8 cellular contexts compared by ENCODE assay signal in the genomic region with DNA sequence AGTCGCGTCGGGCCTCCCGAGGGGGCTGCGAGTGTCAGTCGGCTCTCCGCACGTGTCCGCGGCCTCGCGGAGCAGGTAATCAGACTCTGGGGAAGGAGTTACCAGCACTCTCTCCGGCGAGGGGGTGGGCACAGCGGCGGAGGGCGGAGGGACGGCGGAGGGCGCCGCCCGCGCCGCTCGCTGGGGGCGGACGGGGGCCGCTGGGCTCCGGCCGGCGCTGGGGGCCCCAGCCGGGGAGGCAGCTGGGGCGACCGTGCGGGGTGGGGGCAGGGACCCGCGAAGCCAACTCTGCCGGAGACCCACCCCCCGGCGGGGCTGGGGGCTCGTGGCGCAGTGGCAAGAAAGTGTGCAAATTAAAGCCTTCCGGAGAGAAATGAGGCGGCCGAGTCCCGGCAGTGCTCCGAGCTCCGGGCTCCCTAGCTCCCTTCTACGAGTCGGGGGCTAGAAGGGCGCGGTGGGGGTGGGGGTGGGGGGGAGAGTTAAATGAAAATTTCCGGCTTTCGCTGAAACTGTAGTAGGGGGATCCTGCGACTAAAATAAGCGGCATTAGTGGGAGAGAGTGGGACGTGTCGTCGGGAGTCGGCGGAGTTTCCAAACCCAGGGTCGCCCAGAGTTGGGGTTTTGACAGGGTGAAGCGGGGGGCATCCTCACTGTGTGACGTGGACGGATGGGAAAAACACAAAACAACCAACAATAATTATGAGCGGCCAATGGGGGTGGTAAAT. TPM values are rescaled to one million over a fixed set of nuclear protein-coding genes. Genes with fewer than 3 reads are reported as not detected.
DNase-seq lines count a peak whose midpoint lies in the region; ATAC-seq and TF ChIP-seq lines count a peak whose summit lies in the region.

Gene CDK6, minus strand, starts transcription at position 85 of the 725 bp plus-strand sequence. CDS start 3,250 bp downstream, outside the sequence.

- H3K9me3 ChIP-seq in HCT116 (ENCODE audit: control insufficient read depth in 1 of 2, insufficient read depth in 1 of 2, low read depth in 1 of 2, low read length in 2 of 2) (no peaks in the 10 kb centered on the region), mesodermal cell (ENCODE audit: control insufficient read depth, low read length) (no peaks in the 10 kb centered on the region)
- H3K9me3 ChIP-seq in effector memory CD4-positive, alpha-beta T cell (ENCODE audit: control insufficient read depth, low read length) = no peaks in the 10 kb centered on the region

- peak within 1 kb of the TSS; percentile 83 for H2AFZ ChIP-seq in HCT116 (ENCODE audit: low read depth, low read length, poor library complexity, severe bottlenecking)

- H3K27ac ChIP-seq in HCT116 (ENCODE audit: low read depth, low read length) (peak within 1 kb of the TSS; percentile 53), mesodermal cell (ENCODE audit: low read depth, low read length, severe bottlenecking) (peak within 1 kb of the TSS; percentile 96)
- H3K27ac ChIP-seq in effector memory CD4-positive, alpha-beta T cell (ENCODE audit: insufficient read depth, low read length, poor library complexity, severe bottlenecking) = peak within 1 kb of the TSS; percentile 80

- no peaks in the 10 kb centered on the region for H3K27me3 ChIP-seq in HCT116 (ENCODE audit: insufficient read depth, low read length)
- H3K27me3 ChIP-seq in effector memory CD4-positive, alpha-beta T cell (replicated peaks; ENCODE audit: control insufficient read depth, insufficient read depth, low read length, poor library complexity, severe bottlenecking) = no peaks in the 10 kb centered on the region

- no peaks in the 10 kb centered on the region; a peak in 1 of 4 replicates for H3K36me3 ChIP-seq in HCT116 (ENCODE audit: control insufficient read depth in 1 of 2, insufficient read depth in 2 of 2, low read length in 2 of 2)
- H3K36me3 ChIP-seq in effector memory CD4-positive, alpha-beta T cell (ENCODE audit: control insufficient read depth, insufficient read depth, low read length) = no peaks in the 10 kb centered on the region
- peaks cover 5% of the 10 kb centered on the region for H3K36me3 ChIP-seq in mesodermal cell (ENCODE audit: control insufficient read depth, insufficient read depth, low read length)

- BruUV-seq in HCT116 (replicated peaks; lab: Mats Ljungman, UMichigan) = no TSS peak

- POLR2A ChIA-PET in HCT116 (lab: Charles Lee) = no interaction called here

- no peaks in the 10 kb centered on the region for H3K9me2 ChIP-seq in HCT116 (ENCODE audit: insufficient read depth)

- intact Hi-C loops in HCT116 (cut with micrococcal nuclease) = loop anchor here (2.0 to 5.0 kb wide), 2 partner anchors 206 to 218 kb away; no protein-coding TSS in a partner anchor

- no peaks in the 10 kb centered on the region for H4K20me1 ChIP-seq in HCT116 (ENCODE audit: insufficient read depth)

- H3K4me2 ChIP-seq in HCT116 (ENCODE audit: low read length) = peak within 1 kb of the TSS; percentile 99

- DNase-seq in HCT116 (ENCODE audit: low read depth, low spot score) (no peak), NCI-H2227 (lab: John Stamatoyannopoulos, UW; ENCODE audit: unreplicated experiment) (peak; percentile 77), SHP77 treated with DMSO at 0.1 percent for 48 hours (lab: John Stamatoyannopoulos, UW) (no peak)
- peak; percentile 71 to 76 for DNase-seq in activated CD4-positive, alpha-beta T cell treated with anti-CD3 and anti-CD28 coated beads, Interleukin-2, amount 50 U/mL, for 48 hours
- DNase-seq in effector memory CD4-positive, alpha-beta T cell = peak; percentile 37 to 53 (median 41)
- peak; percentile 43 to 44 for DNase-seq in stimulated activated CD8-positive, alpha-beta memory T cell treated with anti-CD3 and anti-CD28 coated beads, Interleukin-4, amount 100 ng/mL, for 4 hours (ENCODE audit: low read depth in 2 of 2, low spot score in 1 of 2)

- WGBS in mesodermal cell (ENCODE audit: insufficient coverage in 2 of 2), 2 experiments = 0% methylated on average over 29 to 37 of the region's 66 CpGs

- H3K4me1 ChIP-seq in HCT116 (ENCODE audit: control insufficient read depth in 1 of 2, insufficient read depth in 2 of 2, low read length in 2 of 2) (peaks cover 11 to 31% of the 10 kb centered on the region in 2 experiments), mesodermal cell (ENCODE audit: control insufficient read depth, insufficient read depth, low read length, poor library complexity, severe bottlenecking) (peaks cover 8% of the 10 kb centered on the region)
- H3K4me1 ChIP-seq in effector memory CD4-positive, alpha-beta T cell (ENCODE audit: control insufficient read depth, insufficient read depth, low read length, poor library complexity, severe bottlenecking) = peaks cover 13% of the 10 kb centered on the region

- TF ChIP-seq RAD21 in HCT116 (IDR thresholded peaks at IDR 0.05; ENCODE audit: low read depth) = no peak

- H3K9ac ChIP-seq in HCT116 (ENCODE audit: low read length) = peak within 1 kb of the TSS; percentile 82

- TF ChIP-seq CTCF in HCT116 (IDR thresholded peaks at IDR 0.05 in 2 of 3, conservative IDR thresholded peaks at IDR 0.05 in 1 of 3; ENCODE audit: borderline replicate concordance in 1 of 3, insufficient read depth in 1 of 3, low read depth in 2 of 3, low read length in 2 of 3) = no peak

- no peak for TF ChIP-seq POLR2A in HCT116 (IDR thresholded peaks at IDR 0.05; ENCODE audit: borderline replicate concordance, extremely low read depth, insufficient read depth, insufficient read length)

- ATAC-seq in HCT116 = peak; percentile 56

- RAD21 ChIA-PET in HCT116 (lab: Charles Lee; ENCODE audit: low non-redundant PET in 1 of 2, low total read pairs in 2 of 2, uncharacterized antibody in 2 of 2, unreplicated experiment in 2 of 2) = no interaction called here

- H3K79me2 ChIP-seq in HCT116 (ENCODE audit: insufficient read depth, low read length) = peaks cover 39% of the 10 kb centered on the region

- H3K4me3 ChIP-seq in GM08714 (ENCODE audit: low read length) = peak within 1 kb of the TSS; percentile 73
- peak within 1 kb of the TSS; percentile 65 to 77 for H3K4me3 ChIP-seq in HCT116 (replicated peaks in 1 of 2; ENCODE audit: low read depth in 1 of 2, low read length in 2 of 2)
- H3K4me3 ChIP-seq in effector memory CD4-positive, alpha-beta T cell (ENCODE audit: insufficient read depth, low read depth, low read length, poor library complexity, severe bottlenecking) = peak within 1 kb of the TSS; percentile 96
- H3K4me3 ChIP-seq in mesodermal cell (ENCODE audit: extremely low read depth, insufficient read depth, low read length, poor library complexity, severe bottlenecking) = peak within 1 kb of the TSS; percentile 76

- CTCF ChIA-PET in HCT116 (lab: Charles Lee) = no interaction called here

TF ChIP-seq in HCT116, 20 proteins besides CTCF, POLR2A, EP300 and RAD21 (continues in another document):
- TF ChIP-seq EGR1 (IDR thresholded peaks at IDR 0.05; ENCODE audit: low read depth) = no peak
- TF ChIP-seq CEBPB (IDR thresholded peaks at IDR 0.05; ENCODE audit: low read depth) = no peak
- TF ChIP-seq SIN3A (IDR thresholded peaks at IDR 0.05; ENCODE audit: low read depth) = peak; percentile 47; the same call in 1 of the 2 replicates
- no peak for TF ChIP-seq EZH2phosphoT487 (IDR thresholded peaks at IDR 0.05; ENCODE audit: borderline replicate concordance)
- no peak for TF ChIP-seq ELF1 (IDR thresholded peaks at IDR 0.05; ENCODE audit: borderline replicate concordance, low read depth)
- TF ChIP-seq JUND (IDR thresholded peaks at IDR 0.05) = no peak
- TF ChIP-seq, protein P1, sequence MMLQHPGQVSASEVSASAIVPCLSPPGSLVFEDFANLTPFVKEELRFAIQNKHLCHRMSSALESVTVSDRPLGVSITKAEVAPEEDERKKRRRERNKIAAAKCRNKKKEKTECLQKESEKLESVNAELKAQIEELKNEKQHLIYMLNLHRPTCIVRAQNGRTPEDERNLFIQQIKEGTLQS (IDR thresholded peaks at IDR 0.05) = no peak
- TF ChIP-seq, protein P2, sequence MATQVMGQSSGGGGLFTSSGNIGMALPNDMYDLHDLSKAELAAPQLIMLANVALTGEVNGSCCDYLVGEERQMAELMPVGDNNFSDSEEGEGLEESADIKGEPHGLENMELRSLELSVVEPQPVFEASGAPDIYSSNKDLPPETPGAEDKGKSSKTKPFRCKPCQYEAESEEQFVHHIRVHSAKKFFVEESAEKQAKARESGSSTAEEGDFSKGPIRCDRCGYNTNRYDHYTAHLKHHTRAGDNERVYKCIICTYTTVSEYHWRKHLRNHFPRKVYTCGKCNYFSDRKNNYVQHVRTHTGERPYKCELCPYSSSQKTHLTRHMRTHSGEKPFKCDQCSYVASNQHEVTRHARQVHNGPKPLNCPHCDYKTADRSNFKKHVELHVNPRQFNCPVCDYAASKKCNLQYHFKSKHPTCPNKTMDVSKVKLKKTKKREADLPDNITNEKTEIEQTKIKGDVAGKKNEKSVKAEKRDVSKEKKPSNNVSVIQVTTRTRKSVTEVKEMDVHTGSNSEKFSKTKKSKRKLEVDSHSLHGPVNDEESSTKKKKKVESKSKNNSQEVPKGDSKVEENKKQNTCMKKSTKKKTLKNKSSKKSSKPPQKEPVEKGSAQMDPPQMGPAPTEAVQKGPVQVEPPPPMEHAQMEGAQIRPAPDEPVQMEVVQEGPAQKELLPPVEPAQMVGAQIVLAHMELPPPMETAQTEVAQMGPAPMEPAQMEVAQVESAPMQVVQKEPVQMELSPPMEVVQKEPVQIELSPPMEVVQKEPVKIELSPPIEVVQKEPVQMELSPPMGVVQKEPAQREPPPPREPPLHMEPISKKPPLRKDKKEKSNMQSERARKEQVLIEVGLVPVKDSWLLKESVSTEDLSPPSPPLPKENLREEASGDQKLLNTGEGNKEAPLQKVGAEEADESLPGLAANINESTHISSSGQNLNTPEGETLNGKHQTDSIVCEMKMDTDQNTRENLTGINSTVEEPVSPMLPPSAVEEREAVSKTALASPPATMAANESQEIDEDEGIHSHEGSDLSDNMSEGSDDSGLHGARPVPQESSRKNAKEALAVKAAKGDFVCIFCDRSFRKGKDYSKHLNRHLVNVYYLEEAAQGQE (IDR thresholded peaks at IDR 0.05; ENCODE audit: low read depth) = no peak
- TF ChIP-seq MAX (IDR thresholded peaks at IDR 0.05) = peak; percentile 92
- TF ChIP-seq EZH2 (IDR thresholded peaks at IDR 0.05) = no peak
- no peak for TF ChIP-seq SRF (IDR thresholded peaks at IDR 0.05; ENCODE audit: low read depth)
- TF ChIP-seq ZFX (IDR thresholded peaks at IDR 0.05) = peak; percentile 55; the same call in 1 of the 2 replicates
- peak; percentile 7 for TF ChIP-seq TCF7L2 (IDR thresholded peaks at IDR 0.05; ENCODE audit: borderline replicate concordance, extremely low read depth, insufficient read depth, insufficient read length)
- TF ChIP-seq YY1 (IDR thresholded peaks at IDR 0.05; ENCODE audit: extremely low read depth, insufficient replicate concordance, low read depth, low read length) = no peak
- TF ChIP-seq SP1 (IDR thresholded peaks at IDR 0.05; ENCODE audit: low read depth) = no peak

RNA-seq across cellular contexts. Expression of gene CDK6, which starts in this region (rescaled TPM):
- 41.4 TPM for total RNA-seq in HCT116 (2021; ENCODE audit: unreplicated experiment)
- polyA plus RNA-seq in HCT116 (2012) = 4.6 TPM in 2 replicates
- polyA plus RNA-seq in mesodermal cell (2013, experiment 1 of 2) = 50.2 TPM
- polyA plus RNA-seq in mesodermal cell (2013, experiment 2 of 2) = 38.6 TPM

Comparison
In these comparisons a context has a peak if more than half of its experiments do, and no peak if none do; other contexts are left out.
1. DNase-seq: peak in NCI-H2227 (single experiment), activated CD4-positive, alpha-beta T cell treated with anti-CD3 and anti-CD28 coated beads, Interleukin-2, amount 50 U/mL, for 48 hours (2 of 2), effector memory CD4-positive, alpha-beta T cell (3 of 3) and stimulated activated CD8-positive, alpha-beta memory T cell treated with anti-CD3 and anti-CD28 coated beads, Interleukin-4, amount 100 ng/mL, for 4 hours (2 of 2); none in HCT116 (single experiment) and SHP77 treated with DMSO at 0.1 percent for 48 hours (single experiment).
2. Peak in every context shown above with its lines, with median percentiles within 50 percentile points of each other: H3K4me3 ChIP-seq and H3K27ac ChIP-seq.